In the genomic region with DNA sequence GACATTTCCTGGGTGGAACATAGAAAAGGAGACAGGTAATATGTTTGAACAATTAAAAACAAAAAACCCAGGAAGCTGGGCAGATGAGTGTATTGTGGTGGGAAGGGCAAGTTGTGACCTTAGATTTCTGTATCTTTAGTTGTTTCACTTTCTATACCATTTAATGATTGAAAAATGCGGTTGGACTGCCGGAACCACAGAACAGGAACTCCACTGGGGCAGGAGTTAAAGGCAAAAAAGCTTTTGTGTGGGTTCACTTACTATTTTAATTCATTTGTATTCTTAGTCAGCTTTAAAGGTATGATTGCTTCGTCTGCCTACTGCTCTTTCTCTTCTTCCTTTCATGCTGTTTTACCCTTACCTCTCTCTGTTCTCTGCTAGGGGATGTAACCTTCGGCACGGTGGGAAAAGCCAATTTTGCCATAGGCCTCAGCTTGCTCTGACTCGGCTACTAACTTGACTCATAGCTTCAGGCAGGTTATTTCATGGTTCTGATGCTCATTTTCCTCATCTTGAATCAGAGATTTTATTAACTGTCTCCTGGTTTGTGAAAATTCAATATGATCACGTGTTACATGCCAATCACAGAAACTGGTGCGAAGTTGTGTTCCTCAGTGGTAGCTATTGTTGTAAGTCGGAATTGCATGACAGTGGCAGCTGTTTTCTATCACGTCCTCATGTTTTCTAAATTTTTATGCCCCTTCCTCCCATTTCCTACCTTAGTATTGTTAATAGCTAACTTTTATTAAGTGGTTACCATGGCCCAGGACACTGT, we compare ENCODE assay signal across 8 cellular contexts. TPM values are rescaled to one million over a fixed set of nuclear protein-coding genes. Genes with fewer than 3 reads are reported as not detected.
DNase-seq lines count a peak whose midpoint lies in the region; ATAC-seq lines count a peak whose summit lies in the region.

No MANE protein-coding gene starts in this region.

- DNase-seq in RKO (ENCODE audit: low spot score) (peak; percentile 35), EL (no peak), mesenteric fat pad (ENCODE audit: low spot score) (no peak), DMS 273 (lab: John Stamatoyannopoulos, UW; ENCODE audit: unreplicated experiment) (no peak)
- peak; percentile 75 for DNase-seq in central memory CD4-positive, alpha-beta T cell
- DNase-seq in stimulated activated CD8-positive, alpha-beta memory T cell treated with anti-CD3 and anti-CD28 coated beads, Interleukin-4, amount 100 ng/mL, for 48 hours: peak; percentile 57

- ATAC-seq in GM18909 (IDR thresholded peaks at IDR 0.05; ENCODE audit: poor library complexity, unreplicated experiment): peak; percentile 78
- peak; percentile 47 for ATAC-seq in HG02970 (IDR thresholded peaks at IDR 0.05; ENCODE audit: low FRiP score, unreplicated experiment)

RNA-seq across cellular contexts. Expression of a gene that starts 1.6 kb away (rescaled TPM):
- 11.0 TPM for total RNA-seq in mesenteric fat pad

Comparison
In these comparisons a context has a peak if more than half of its experiments do, and no peak if none do; other contexts are left out.
1. DNase-seq: peak in RKO (single experiment), central memory CD4-positive, alpha-beta T cell (single experiment) and stimulated activated CD8-positive, alpha-beta memory T cell treated with anti-CD3 and anti-CD28 coated beads, Interleukin-4, amount 100 ng/mL, for 48 hours (single experiment); none in EL (single experiment), mesenteric fat pad (single experiment) and DMS 273 (single experiment).